In genomic region chr12:116820077-116820656, GRCh38 we compare ENCODE assay signal across 9 cellular contexts.
DNase-seq lines count a peak whose midpoint lies in the region; ATAC-seq and TF ChIP-seq lines count a peak whose summit lies in the region.
"Had no signal": no experiment of that assay in that cellular context is flagged by ENCODE, and none has a peak within 500 bp of the region (broad histone marks: within the 10 kb centered on the region; RNA-seq: fewer than 3 reads in every experiment).

No MANE protein-coding gene starts in this region.

- H3K36me3 ChIP-seq in cardiac muscle cell: no peaks in the 10 kb centered on the region
- H3K36me3 ChIP-seq in uterus: no peaks in the 10 kb centered on the region
- H3K36me3 ChIP-seq: suprapubic skin had no signal

- H3K9me3 ChIP-seq in cardiac muscle cell (ENCODE audit: low read depth) (no peaks in the 10 kb centered on the region), right cardiac atrium (ENCODE audit: control insufficient read depth, low read length) (peaks cover 2% of the 10 kb centered on the region), uterus (no peaks in the 10 kb centered on the region)
- H3K9me3 ChIP-seq: suprapubic skin had no signal

- intact Hi-C loops in right cardiac atrium (cut with DNase I): no loop called here
- intact Hi-C loops in uterus (cut with DNase I; ENCODE audit: low total_unique reads): no loop called here

- TF ChIP-seq CTCF in cardiac muscle cell (IDR thresholded peaks at IDR 0.05; ENCODE audit: low read depth, low read length) (no peak), glutamatergic neuron (IDR thresholded peaks at IDR 0.05; ENCODE audit: partially characterized antibody, unreplicated experiment) (no peak), uterus (IDR thresholded peaks at IDR 0.05) (no peak)

- ATAC-seq in right cardiac atrium: no peak
- no peak for ATAC-seq in T-cell (replicated peaks in 1 of 4)

- DNase-seq in cardiac muscle cell (ENCODE audit: low read depth in 1 of 2, low spot score in 1 of 2) (no peak), right cardiac atrium (no peak), T-cell (no peak), glutamatergic neuron (no peak), uterus (no peak), NCI-H128 (lab: John Stamatoyannopoulos, UW; ENCODE audit: unreplicated experiment) (no peak), cerebellum (ENCODE audit: low spot score) (no peak), NCI-H1417 treated with DMSO at 0.1 percent for 48 hours (lab: John Stamatoyannopoulos, UW) (no peak)

- H3K4me1 Mint-ChIP-seq in T-cell (peaks cover 22 to 31% (median 27%) of the 10 kb centered on the region in 3 donors), glutamatergic neuron (ENCODE audit: low read depth, unreplicated experiment) (peaks cover 13% of the 10 kb centered on the region)

- H3K27ac Mint-ChIP-seq in T-cell: peak overlapping the region; percentile 55 to 62
- peak overlapping the region; percentile 97 for H3K27ac Mint-ChIP-seq in glutamatergic neuron (ENCODE audit: unreplicated experiment)

- H3K27me3 ChIP-seq in cardiac muscle cell (no peaks in the 10 kb centered on the region), right cardiac atrium (ENCODE audit: control insufficient read depth, insufficient read depth) (no peaks in the 10 kb centered on the region), uterus (no peaks in the 10 kb centered on the region)
- H3K27me3 ChIP-seq: suprapubic skin had no signal

- CTCF ChIA-PET in T-cell (lab: Charles Lee): interaction anchor here in 1 of 2 donors (0.5 kb wide), 1 partner anchor 102 kb away, joined by 3 read pairs; no protein-coding TSS in a partner anchor

- 92% methylated on average over 10 of the region's 10 CpGs for WGBS in right cardiac atrium

- H3K9me3 Mint-ChIP-seq in T-cell (peaks cover 0 to 4% (median 0%) of the 10 kb centered on the region in 3 donors), glutamatergic neuron (ENCODE audit: unreplicated experiment) (peaks cover 10% of the 10 kb centered on the region)

- no peaks in the 10 kb centered on the region for H3K4me1 ChIP-seq in cardiac muscle cell (ENCODE audit: low read depth)
- H3K4me1 ChIP-seq in right cardiac atrium (ENCODE audit: control insufficient read depth, insufficient read depth, low read length): peaks cover 2% of the 10 kb centered on the region
- no peaks in the 10 kb centered on the region for H3K4me1 ChIP-seq in uterus

- H3K27me3 Mint-ChIP-seq in T-cell: no peaks in the 10 kb centered on the region
- peaks cover 4% of the 10 kb centered on the region for H3K27me3 Mint-ChIP-seq in glutamatergic neuron (ENCODE audit: unreplicated experiment)

- H3K27ac ChIP-seq in cardiac muscle cell (no peak overlapping the region), right cardiac atrium (ENCODE audit: low read length) (no peak overlapping the region), uterus (peak overlapping the region; percentile 96 to 97)

- no peak for TF ChIP-seq POLR2A in uterus (IDR thresholded peaks at IDR 0.05)

- peak overlapping the region; percentile 63 for H3K4me3 ChIP-seq in cardiac muscle cell
- H3K4me3 ChIP-seq in right cardiac atrium (ENCODE audit: low read length): no peak overlapping the region
- no peak overlapping the region for H3K4me3 ChIP-seq in uterus

- POLR2A ChIA-PET in T-cell (lab: Charles Lee): interaction anchor here in 1 of 2 donors (0.6 kb wide), 1 partner anchor 1322 kb away, joined by 9 read pairs; no protein-coding TSS in a partner anchor

- H3K36me3 Mint-ChIP-seq in T-cell (peaks cover 3% of the 10 kb centered on the region), glutamatergic neuron (ENCODE audit: unreplicated experiment) (no peaks in the 10 kb centered on the region)

- H3K4me3 Mint-ChIP-seq in T-cell: peak overlapping the region; percentile 63 to 95 (median 92)
- peak overlapping the region; percentile 23 for H3K4me3 Mint-ChIP-seq in glutamatergic neuron (ENCODE audit: unreplicated experiment)

Comparison
In these comparisons a context has a peak if more than half of its experiments do, and no peak if none do; other contexts are left out.
1. H3K27ac ChIP-seq: peak in uterus (2 of 2); none in cardiac muscle cell (single experiment) and right cardiac atrium (single experiment).